Comparison of ENCODE assay signal across 8 cellular contexts in the genomic region with DNA sequence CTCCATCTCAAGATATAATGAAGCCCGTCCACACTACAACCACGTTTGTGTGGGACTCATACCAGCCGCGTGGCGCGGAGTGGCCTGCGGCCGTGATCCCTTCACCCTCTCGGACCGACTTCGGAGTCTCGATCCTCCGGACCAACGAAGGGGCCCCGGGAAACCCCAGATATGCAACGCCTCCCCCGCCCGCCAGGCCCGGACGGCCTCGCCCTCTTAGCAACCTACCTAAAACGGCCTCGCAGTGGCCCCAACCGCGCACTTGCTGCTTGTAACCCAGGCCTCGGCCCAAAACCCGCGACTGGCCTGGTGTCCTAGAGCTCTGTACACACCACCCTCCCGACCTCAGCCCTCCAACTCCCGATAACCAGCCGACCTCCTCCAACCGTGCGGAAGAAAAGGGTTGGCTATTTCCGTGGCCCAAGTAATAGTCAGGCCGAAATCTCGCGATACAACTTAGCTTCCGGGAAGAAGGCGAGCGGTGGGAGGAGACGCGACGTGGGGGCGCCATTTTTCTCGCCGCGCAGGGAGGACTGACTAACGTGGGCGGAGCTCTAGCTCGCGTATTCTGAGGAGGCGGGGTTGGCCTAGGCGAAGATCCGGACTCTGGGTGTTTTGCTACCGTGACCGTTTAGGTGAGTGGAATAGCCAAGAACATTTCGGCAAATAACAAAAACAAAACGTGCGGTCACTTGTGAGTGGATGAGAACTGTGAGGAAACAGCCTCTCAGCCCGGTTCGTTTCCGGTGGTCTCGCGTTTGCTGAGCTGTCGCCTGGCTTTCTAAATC. TPM values are rescaled to one million over a fixed set of nuclear protein-coding genes. Genes with fewer than 3 reads are reported as not detected.
DNase-seq lines count a peak whose midpoint lies in the region; TF ChIP-seq lines count a peak whose summit lies in the region.

Gene C11orf54, plus strand, starts transcription at position 579 of the 788 bp plus-strand sequence. CDS start 5,722 bp downstream, outside the sequence.
Gene TAF1D, minus strand, starts transcription at position 402 of the 788 bp plus-strand sequence. CDS start 2,191 bp downstream, outside the sequence.

- H3K4me3 ChIP-seq in NB4 (ENCODE audit: low read depth, low read length): peak within 1 kb of the TSS; percentile 92
- peak within 1 kb of the TSS; percentile 98 for H3K4me3 ChIP-seq in SK-N-MC
- H3K4me3 ChIP-seq in suprapubic skin: peak within 1 kb of the TSS; percentile 87

- peaks cover 9% of the 10 kb centered on the region; the same call in 1 of the 2 replicates for H3K9me3 Mint-ChIP-seq in HFFc6
- no peaks in the 10 kb centered on the region for H3K9me3 Mint-ChIP-seq in activated naive CD4-positive, alpha-beta T cell treated with anti-CD3 and anti-CD28 coated beads, Interleukin-2, amount 10 ng/mL, durations not matched to agents 7 days and 5 days

- H3K36me3 ChIP-seq in SK-N-MC (ENCODE audit: insufficient read depth, low read length) (peaks cover 45% of the 10 kb centered on the region), suprapubic skin (peaks cover 26% of the 10 kb centered on the region)

- H3K9me3 ChIP-seq in SK-N-MC (ENCODE audit: low read depth, low read length) (no peaks in the 10 kb centered on the region), suprapubic skin (no peaks in the 10 kb centered on the region)

- H3K4me3 Mint-ChIP-seq in HFFc6: peak within 1 kb of the TSS; percentile 99
- H3K4me3 Mint-ChIP-seq in activated naive CD4-positive, alpha-beta T cell treated with anti-CD3 and anti-CD28 coated beads, Interleukin-2, amount 10 ng/mL, durations not matched to agents 7 days and 5 days: peak within 1 kb of the TSS; percentile 99

- peaks cover 13% of the 10 kb centered on the region for H3K27me3 Mint-ChIP-seq in HFFc6 (ENCODE audit: insufficient read depth)
- peaks cover 4% of the 10 kb centered on the region for H3K27me3 Mint-ChIP-seq in activated naive CD4-positive, alpha-beta T cell treated with anti-CD3 and anti-CD28 coated beads, Interleukin-2, amount 10 ng/mL, durations not matched to agents 7 days and 5 days

- CTCF ChIA-PET in activated naive CD4-positive, alpha-beta T cell treated with anti-CD3 and anti-CD28 coated beads, Interleukin-2, amount 10 ng/mL, durations not matched to agents 7 days and 5 days (lab: Charles Lee): interaction anchor here (0.8 to 3.4 kb wide), 3 partner anchors 9 to 74 kb away, joined by 3 to 21 read pairs (median 3); partner anchors contain the start of gene MED17

- DNase-seq in GM04504 (ENCODE audit: low read depth): peak; percentile 96
- peak; percentile 97 for DNase-seq in HFFc6
- peak; percentile 99 for DNase-seq in NB4 (ENCODE audit: low read depth)
- peak; percentile 94 for DNase-seq in SK-N-MC (ENCODE audit: low read depth, low spot score)
- peak; percentile 98 for DNase-seq in activated naive CD4-positive, alpha-beta T cell treated with anti-CD3 and anti-CD28 coated beads, Interleukin-2, amount 10 ng/mL, durations not matched to agents 7 days and 5 days
- peak; percentile 96 for DNase-seq in germinal center (ENCODE audit: low spot score)
- DNase-seq in nucleus accumbens (lab: John Stamatoyannopoulos, UW): peak; percentile 41 to 97 (median 92)
- DNase-seq in suprapubic skin (ENCODE audit: low spot score in 2 of 2): peak; percentile 99

- peaks cover 49% of the 10 kb centered on the region for H3K4me1 ChIP-seq in suprapubic skin

- no peak for TF ChIP-seq EP300 in suprapubic skin (IDR thresholded peaks at IDR 0.05)

- peaks cover 51% of the 10 kb centered on the region for H3K36me3 Mint-ChIP-seq in HFFc6 (ENCODE audit: low read depth)
- H3K36me3 Mint-ChIP-seq in activated naive CD4-positive, alpha-beta T cell treated with anti-CD3 and anti-CD28 coated beads, Interleukin-2, amount 10 ng/mL, durations not matched to agents 7 days and 5 days: peaks cover 56% of the 10 kb centered on the region

- under 1% methylated on average over 55 of the region's 65 CpGs for WGBS in suprapubic skin

- H3K9ac ChIP-seq in SK-N-MC (ENCODE audit: insufficient read length): peak within 1 kb of the TSS; percentile 100

- peak; percentile 99 for TF ChIP-seq POLR2A in NB4 (IDR thresholded peaks at IDR 0.05; ENCODE audit: extremely low read depth, insufficient read length)
- peak in 1 of 2 donors; percentile 91 for TF ChIP-seq POLR2A in suprapubic skin (IDR thresholded peaks at IDR 0.05)

- H3K27me3 ChIP-seq in suprapubic skin: no peaks in the 10 kb centered on the region

- H3K27ac ChIP-seq in SK-N-MC (peak within 1 kb of the TSS; percentile 93), suprapubic skin (peak within 1 kb of the TSS; percentile 98)

- peak within 1 kb of the TSS; percentile 99 for H3K27ac Mint-ChIP-seq in HFFc6
- peak within 1 kb of the TSS; percentile 99 for H3K27ac Mint-ChIP-seq in activated naive CD4-positive, alpha-beta T cell treated with anti-CD3 and anti-CD28 coated beads, Interleukin-2, amount 10 ng/mL, durations not matched to agents 7 days and 5 days

- peaks cover 53% of the 10 kb centered on the region for H3K4me1 Mint-ChIP-seq in HFFc6 (ENCODE audit: low read depth)
- H3K4me1 Mint-ChIP-seq in activated naive CD4-positive, alpha-beta T cell treated with anti-CD3 and anti-CD28 coated beads, Interleukin-2, amount 10 ng/mL, durations not matched to agents 7 days and 5 days: peaks cover 62% of the 10 kb centered on the region

- TF ChIP-seq CTCF in HFFc6 (IDR thresholded peaks at IDR 0.05) (peak; percentile 37), NB4 (IDR thresholded peaks at IDR 0.05; ENCODE audit: low read depth, low read length) (no peak), suprapubic skin (IDR thresholded peaks at IDR 0.05) (no peak)

RNA-seq across cellular contexts. Expression of gene C11orf54, which starts in this region (rescaled TPM):
- total RNA-seq in HFFc6 (2021; fragmentation: NEBNext Ultra II Directional; extraction: Animal tissue kit (Norgen Biotek cat#: 25700)): 10 to 100 TPM; 10.1 to 14.4 (median 12.7) TPM
- total RNA-seq in suprapubic skin: 10 to 100 TPM; 19.4 to 62.1 (median 26.5) TPM

RNA-seq across cellular contexts. Expression of gene TAF1D, which starts in this region (rescaled TPM):
- total RNA-seq in HFFc6 (2021; fragmentation: NEBNext Ultra II Directional; extraction: Animal tissue kit (Norgen Biotek cat#: 25700)): 100 to 1,000 TPM in 2 of 6 experiments, 10 to 100 TPM in 4; 89.6 to 112 (median 97.0) TPM
- total RNA-seq in suprapubic skin: 100 to 1,000 TPM in 1 of 4 donors, 10 to 100 TPM in 3; 53.5 to 142 (median 81.1) TPM

Comparison
In these comparisons a context has a peak if more than half of its experiments do, and no peak if none do; other contexts are left out.
1. Peak in every context shown above with its lines: DNase-seq, H3K4me3 ChIP-seq and H3K27ac ChIP-seq.